20 cellular contexts compared by ENCODE assay signal in genomic region chr1:51316764-51317120, GRCh38. TPM values are rescaled to one million over a fixed set of nuclear protein-coding genes. Genes with fewer than 3 reads are reported as not detected.
DNase-seq lines count a peak whose midpoint lies in the region; ATAC-seq and TF ChIP-seq lines count a peak whose summit lies in the region.
"Had no signal": no experiment of that assay in that cellular context is flagged by ENCODE, and none has a peak within 500 bp of the region (broad histone marks: within the 10 kb centered on the region; RNA-seq: fewer than 3 reads in every experiment).

No MANE protein-coding gene starts in this region.

- no peak overlapping the region for H3K27ac ChIP-seq in lower lobe of right lung
- H3K27ac ChIP-seq: gastrocnemius medialis, RWPE1 had no signal

- no peak for ATAC-seq in lower lobe of right lung
- ATAC-seq: gastrocnemius medialis had no signal

- H3K4me3 ChIP-seq in lower lobe of right lung = no peak overlapping the region
- H3K4me3 ChIP-seq: gastrocnemius medialis, lung had no signal

- no peaks in the 10 kb centered on the region for H3K36me3 ChIP-seq in lower lobe of right lung
- H3K36me3 ChIP-seq: gastrocnemius medialis had no signal

- TF ChIP-seq CTCF in lower lobe of right lung (IDR thresholded peaks at IDR 0.05) = no peak

- H3K9me3 ChIP-seq in lower lobe of right lung = no peaks in the 10 kb centered on the region
- H3K9me3 ChIP-seq: gastrocnemius medialis, SK-N-SH had no signal

- intact Hi-C loops in lower lobe of right lung (cut with DNase I) = no loop called here

- no peaks in the 10 kb centered on the region for H3K27me3 ChIP-seq in lower lobe of right lung (ENCODE audit: low read depth)
- H3K27me3 ChIP-seq: gastrocnemius medialis had no signal

- DNase-seq in DMS53 (lab: John Stamatoyannopoulos, UW) (peak; percentile 97), H4 (ENCODE audit: low spot score) (peak; percentile 61), SHP77 (lab: John Stamatoyannopoulos, UW) (peak; percentile 63 to 66), lower lobe of right lung (peak; percentile 5), NCI-H2227 (lab: John Stamatoyannopoulos, UW; ENCODE audit: unreplicated experiment) (no peak), G401 (ENCODE audit: low spot score) (no peak), GDM1 (lab: John Stamatoyannopoulos, UW) (no peak)
- no peak for DNase-seq in activated effector memory CD4-positive, alpha-beta T cell treated with Interleukin-2 at 50 U/mL for 16 hours
- DNase-seq: activated CD4-positive, alpha-beta T cell treated with anti-CD3 and anti-CD28 coated beads for 48 hours; activated naive CD4-positive, alpha-beta T cell treated with anti-CD3 and anti-CD28 coated beads, Interleukin-2, amount 10 ng/mL, durations not matched to agents 7 days and 5 days; amniotic stem cell; gastrocnemius medialis; GOT3; hypothalamus; NCI-H1417 treated with DMSO at 0.1 percent for 48 hours; NCI-H2171 treated with DMSO at 0.1 percent for 48 hours; nucleus accumbens; SK-N-SH had no signal

- peaks cover 15% of the 10 kb centered on the region for H3K4me1 ChIP-seq in lower lobe of right lung
- H3K4me1 ChIP-seq: gastrocnemius medialis had no signal

- in situ Hi-C loops in G401 (cut with HindIII; ENCODE audit: low sequenced_read_pairs) = no loop called here

RNA-seq across cellular contexts. Expression of gene TTC39A, which starts 13.6 kb away (rescaled TPM):
- 0.83 and 3.5 TPM in 2 replicates for total RNA-seq in H4 (2014; rRNA removed; shearing (Covaris generic))
- total RNA-seq in lower lobe of right lung = 34.9 TPM
- total RNA-seq in G401 (2014; rRNA removed; shearing (Covaris generic)) = 20.3 and 37.4 TPM in 2 replicates

Comparison
In these comparisons a context has a peak if more than half of its experiments do, and no peak if none do; other contexts are left out.
1. DNase-seq: peak in DMS53 (single experiment), H4 (single experiment), SHP77 (2 of 2) and lower lobe of right lung (single experiment); none in NCI-H2227 (single experiment), activated effector memory CD4-positive, alpha-beta T cell treated with Interleukin-2 at 50 U/mL for 16 hours (single experiment), G401 (single experiment) and GDM1 (single experiment).